Comparison of ENCODE assay signal across 23 cellular contexts in genomic region chr1:221532071-221532755, GRCh38.
DNase-seq lines count a peak whose midpoint lies in the region; ATAC-seq and TF ChIP-seq lines count a peak whose summit lies in the region.
"Had no signal": no experiment of that assay in that cellular context is flagged by ENCODE, and none has a peak within 500 bp of the region (broad histone marks: within the 10 kb centered on the region; RNA-seq: fewer than 3 reads in every experiment).

No MANE protein-coding gene starts in this region.

- no peaks in the 10 kb centered on the region for H3K4me1 ChIP-seq in PC-3 (ENCODE audit: insufficient read depth, low read length)
- H3K4me1 ChIP-seq: Caco-2, SJSA1 had no signal

- no peaks in the 10 kb centered on the region; the same call in 1 of the 2 replicates for H3K27me3 Mint-ChIP-seq in HFFc6 (ENCODE audit: insufficient read depth)

- H3F3A ChIP-seq in PC-3 (ENCODE audit: low read length, unreplicated experiment) = no peaks in the 10 kb centered on the region

- no peaks in the 10 kb centered on the region for H3K9me3 ChIP-seq in PC-3 (ENCODE audit: low read length)
- H3K9me3 ChIP-seq: Caco-2, SJSA1 had no signal

- no peak overlapping the region for H3K9ac ChIP-seq in PC-3 (ENCODE audit: low read length)
- H3K9ac ChIP-seq: KMS-11 had no signal

- no peak overlapping the region for H3K27ac Mint-ChIP-seq in HFFc6
- H3K27ac Mint-ChIP-seq: B cell; CD8-positive, alpha-beta T cell had no signal

- ATAC-seq in PC-3 = no peak
- ATAC-seq in esophagus mucosa = peak; percentile 35
- ATAC-seq in HG02798 (IDR thresholded peaks at IDR 0.05; ENCODE audit: poor library complexity, unreplicated experiment) = no peak
- ATAC-seq in HG03095 (IDR thresholded peaks at IDR 0.05; ENCODE audit: unreplicated experiment) = no peak
- ATAC-seq: CD8-positive, alpha-beta T cell had no signal

- no peaks in the 10 kb centered on the region for H3K9me3 Mint-ChIP-seq in HFFc6
- H3K9me3 Mint-ChIP-seq: CD8-positive, alpha-beta T cell had no signal

- no peak overlapping the region for H3K4me2 ChIP-seq in PC-3 (ENCODE audit: low read length)
- H3K4me2 ChIP-seq: KMS-11 had no signal

- no peak overlapping the region for H2AFZ ChIP-seq in PC-3 (ENCODE audit: low read length)

- no peaks in the 10 kb centered on the region for H3K9me2 ChIP-seq in PC-3 (replicated peaks; ENCODE audit: low read length)

- no peaks in the 10 kb centered on the region for H3K36me3 Mint-ChIP-seq in HFFc6 (ENCODE audit: low read depth)
- H3K36me3 Mint-ChIP-seq: CD8-positive, alpha-beta T cell had no signal

- intact Hi-C loops in PC-3 (cut with micrococcal nuclease) = no loop called here

- no peaks in the 10 kb centered on the region for H4K20me1 ChIP-seq in PC-3 (ENCODE audit: low read length)

- H3K36me3 ChIP-seq in PC-3 (ENCODE audit: low read depth, low read length) = no peaks in the 10 kb centered on the region
- H3K36me3 ChIP-seq: SJSA1 had no signal

- no peak overlapping the region for H3K4me3 Mint-ChIP-seq in HFFc6
- H3K4me3 Mint-ChIP-seq: B cell; CD8-positive, alpha-beta T cell had no signal

- BruUV-seq in PC-3 (replicated peaks; lab: Mats Ljungman, UMichigan) = TSS peak; percentile 100

- no peak overlapping the region for H3K4me3 ChIP-seq in PC-3 (ENCODE audit: low read length)
- H3K4me3 ChIP-seq: SJSA1 had no signal

- H3K79me2 ChIP-seq in PC-3 (ENCODE audit: low read length) = no peaks in the 10 kb centered on the region

- CTCF ChIA-PET in PC-3 (lab: Charles Lee) = no interaction called here

- no peak overlapping the region for H3K27ac ChIP-seq in PC-3 (ENCODE audit: low read length)
- H3K27ac ChIP-seq: C4-2B, KMS-11, SJSA1 had no signal

- no peaks in the 10 kb centered on the region for H3K27me3 ChIP-seq in PC-3 (ENCODE audit: low read length)
- H3K27me3 ChIP-seq: SJSA1 had no signal

- POLR2A ChIA-PET in PC-3 (lab: Charles Lee; ENCODE audit: unreplicated experiment) = no interaction called here

- TF ChIP-seq CTCF in HFFc6 (IDR thresholded peaks at IDR 0.05) (no peak), PC-3 (conservative IDR thresholded peaks at IDR 0.05; ENCODE audit: low read depth, low read length) (no peak)

- DNase-seq in HFFc6 (peak; percentile 40), PC-3 (no peak), NCI-H1694 treated with DMSO at 0.1 percent for 48 hours (lab: John Stamatoyannopoulos, UW) (no peak), NCI-H2196 treated with DMSO at 0.1 percent for 48 hours (lab: John Stamatoyannopoulos, UW; ENCODE audit: unreplicated experiment) (no peak)
- DNase-seq: Caco-2; CD8-positive, alpha-beta T cell; DMS 273 treated with DMSO at 0.1 percent for 48 hours; DMS79 treated with DMSO at 0.1 percent for 48 hours; GF-D8; NCI-H1694; NCI-H2081; NCI-H524; NCI-H774; Right ventricle myocardium superior; RPMI8226; T-helper 2 cell had no signal

- peaks cover 23% of the 10 kb centered on the region for H3K4me1 Mint-ChIP-seq in HFFc6 (ENCODE audit: low read depth)
- H3K4me1 Mint-ChIP-seq: B cell had no signal
